Comparison of ENCODE assay signal across 34 cellular contexts in genomic region chrX:109925656-109926055, GRCh38.
"Had no signal": no experiment of that assay in that cellular context is flagged by ENCODE, and none has a peak within 500 bp of the region (broad histone marks: within the 10 kb centered on the region; RNA-seq: fewer than 3 reads in every experiment).

No MANE protein-coding gene starts in this region.

- H3K27ac ChIP-seq: ascending aorta, breast epithelium, cardiac muscle cell, colonic mucosa, dorsolateral prefrontal cortex, VCaP had no signal

- H3K27me3 ChIP-seq: ascending aorta, cardiac muscle cell, colonic mucosa had no signal

- H3K4me1 Mint-ChIP-seq: activated B cell treated with CpG ODN at 0.5 μM for 24 hours; activated CD4-positive, alpha-beta T cell treated with anti-CD3 and anti-CD28 coated beads for 36 hours; activated naive CD8-positive, alpha-beta T cell treated with anti-CD3 and anti-CD28 coated beads, Interleukin-2, amount 10 ng/mL, durations not matched to agents 7 days and 5 days; T-helper 17 cell had no signal

- ATAC-seq: activated CD4-positive, alpha-beta T cell treated with anti-CD3 and anti-CD28 coated beads for 36 hours; activated CD8-positive, alpha-beta memory T cell treated with anti-CD3 and anti-CD28 coated beads, Interleukin-2, amount 10 ng/mL, durations not matched to agents 7 days and 5 days; activated CD8-positive, alpha-beta T cell treated with anti-CD3 and anti-CD28 coated beads, Interleukin-2, amount 10 ng/mL, durations not matched to agents 7 days and 5 days; activated naive CD4-positive, alpha-beta T cell treated with anti-CD3 and anti-CD28 coated beads, Interleukin-2, amount 50 U/mL, for 72 hours; activated T-cell treated with anti-CD3 and anti-CD28 coated beads, Interleukin-2, amount 50 U/mL, for 72 hours; esophagus mucosa; T-helper 17 cell had no signal

- H3K4me1 ChIP-seq: ascending aorta, breast epithelium, colonic mucosa had no signal

- DNase-seq: activated B cell treated with CpG ODN at 0.5 μM for 24 hours; activated CD4-positive, alpha-beta memory T cell treated with anti-CD3 and anti-CD28 coated beads for 36 hours; activated CD4-positive, alpha-beta T cell treated with anti-CD3 and anti-CD28 coated beads for 36 hours; activated CD4-positive, alpha-beta T cell treated with anti-CD3 and anti-CD28 coated beads, Interleukin-2, amount 10 ng/mL, durations not matched to agents 24 days and 14 days; activated CD4-positive, CD25-positive, alpha-beta regulatory T cell treated with anti-CD3 and anti-CD28 coated beads, Interleukin-2, amount 50 U/mL, for 72 hours; activated CD8-positive, alpha-beta memory T cell treated with anti-CD3 and anti-CD28 coated beads, Interleukin-2, amount 10 ng/mL, durations not matched to agents 7 days and 5 days; activated CD8-positive, alpha-beta memory T cell treated with anti-CD3 and anti-CD28 coated beads, Interleukin-2, amount 50 U/mL, for 4 hours; activated CD8-positive, alpha-beta T cell treated with anti-CD3 and anti-CD28 coated beads, Interleukin-2, amount 10 ng/mL, durations not matched to agents 7 days and 5 days; activated gamma-delta T cell; activated naive CD4-positive, alpha-beta T cell; activated naive CD4-positive, alpha-beta T cell treated with anti-CD3 and anti-CD28 coated beads, Interleukin-2, amount 10 ng/mL, durations not matched to agents 7 days and 5 days; activated naive CD8-positive, alpha-beta T cell treated with anti-CD3 and anti-CD28 coated beads, Interleukin-2, amount 10 ng/mL, durations not matched to agents 7 days and 5 days; activated T-cell treated with anti-CD3 and anti-CD28 coated beads, Interleukin-2, amount 50 U/mL, for 1 hour; activated T-cell treated with anti-CD3 and anti-CD28 coated beads, Interleukin-2, amount 50 U/mL, for 72 hours; central memory CD4-positive, alpha-beta T cell; cerebellar nuclear complex; colonic mucosa; dorsolateral prefrontal cortex; effector memory CD4-positive, alpha-beta T cell; endodermal cell; foreskin fibroblast; glutamatergic neuron; heart left ventricle; T-helper 17 cell; T1000 had no signal

- H3K36me3 Mint-ChIP-seq: activated CD4-positive, alpha-beta memory T cell treated with anti-CD3 and anti-CD28 coated beads for 36 hours; activated CD8-positive, alpha-beta memory T cell treated with anti-CD3 and anti-CD28 coated beads, Interleukin-2, amount 10 ng/mL, durations not matched to agents 7 days and 5 days; activated naive CD4-positive, alpha-beta T cell treated with anti-CD3 and anti-CD28 coated beads, Interleukin-2, amount 10 ng/mL, durations not matched to agents 7 days and 5 days; activated naive CD4-positive, alpha-beta T cell treated with anti-CD3 and anti-CD28 coated beads, Interleukin-2, amount 50 U/mL, for 72 hours; activated naive CD8-positive, alpha-beta T cell treated with anti-CD3 and anti-CD28 coated beads, Interleukin-2, amount 10 ng/mL, durations not matched to agents 7 days and 5 days; brain had no signal

- H3K27me3 Mint-ChIP-seq: activated B cell treated with CpG ODN at 0.5 μM for 24 hours; activated CD4-positive, alpha-beta memory T cell treated with anti-CD3 and anti-CD28 coated beads for 36 hours; activated CD4-positive, alpha-beta T cell treated with anti-CD3 and anti-CD28 coated beads for 36 hours; activated CD4-positive, alpha-beta T cell treated with anti-CD3 and anti-CD28 coated beads, Interleukin-2, amount 10 ng/mL, durations not matched to agents 24 days and 14 days; activated CD8-positive, alpha-beta memory T cell treated with anti-CD3 and anti-CD28 coated beads, Interleukin-2, amount 10 ng/mL, durations not matched to agents 7 days and 5 days; activated naive CD4-positive, alpha-beta T cell treated with anti-CD3 and anti-CD28 coated beads, Interleukin-2, amount 10 ng/mL, durations not matched to agents 7 days and 5 days; brain; dendritic cell treated with granulocyte-macrophage colony-stimulating factor and Interleukin-4, amounts not matched to agents 40 ng/mL and 50 ng/mL, for 4 days; T-helper 17 cell had no signal

- H3K27ac Mint-ChIP-seq: activated B cell treated with CpG ODN at 0.5 μM for 24 hours; activated CD4-positive, alpha-beta memory T cell treated with anti-CD3 and anti-CD28 coated beads for 36 hours; activated CD4-positive, alpha-beta T cell treated with anti-CD3 and anti-CD28 coated beads for 36 hours; activated CD4-positive, alpha-beta T cell treated with anti-CD3 and anti-CD28 coated beads, Interleukin-2, amount 10 ng/mL, durations not matched to agents 24 days and 14 days; activated CD8-positive, alpha-beta memory T cell treated with anti-CD3 and anti-CD28 coated beads, Interleukin-2, amount 10 ng/mL, durations not matched to agents 7 days and 5 days; activated CD8-positive, alpha-beta T cell treated with anti-CD3 and anti-CD28 coated beads, Interleukin-2, amount 10 ng/mL, durations not matched to agents 7 days and 5 days; activated naive CD4-positive, alpha-beta T cell treated with anti-CD3 and anti-CD28 coated beads, Interleukin-2, amount 10 ng/mL, durations not matched to agents 7 days and 5 days; activated naive CD4-positive, alpha-beta T cell treated with anti-CD3 and anti-CD28 coated beads, Interleukin-2, amount 50 U/mL, for 72 hours; activated naive CD8-positive, alpha-beta T cell treated with anti-CD3 and anti-CD28 coated beads, Interleukin-2, amount 10 ng/mL, durations not matched to agents 7 days and 5 days; activated T-cell treated with anti-CD3 and anti-CD28 coated beads, Interleukin-2, amount 50 U/mL, for 72 hours; dendritic cell treated with granulocyte-macrophage colony-stimulating factor and Interleukin-4, amounts not matched to agents 40 ng/mL and 50 ng/mL, for 4 days; endodermal cell; T-helper 17 cell; T-helper 2 cell treated with Interferon-gamma antibody and Interleukin-4, amounts not matched to agents 5 μg/mL and 100 μg/mL, for 36 hours had no signal

- H3K36me3 ChIP-seq: ascending aorta, breast epithelium, cardiac muscle cell, colonic mucosa, heart left ventricle had no signal

- H3K4me3 Mint-ChIP-seq: activated B cell treated with CpG ODN at 0.5 μM for 24 hours; activated CD4-positive, alpha-beta memory T cell treated with anti-CD3 and anti-CD28 coated beads for 36 hours; activated CD4-positive, alpha-beta T cell treated with anti-CD3 and anti-CD28 coated beads for 36 hours; activated CD4-positive, alpha-beta T cell treated with anti-CD3 and anti-CD28 coated beads, Interleukin-2, amount 10 ng/mL, durations not matched to agents 24 days and 14 days; activated CD8-positive, alpha-beta memory T cell treated with anti-CD3 and anti-CD28 coated beads, Interleukin-2, amount 10 ng/mL, durations not matched to agents 7 days and 5 days; activated CD8-positive, alpha-beta T cell treated with anti-CD3 and anti-CD28 coated beads, Interleukin-2, amount 10 ng/mL, durations not matched to agents 7 days and 5 days; activated naive CD4-positive, alpha-beta T cell treated with anti-CD3 and anti-CD28 coated beads, Interleukin-2, amount 10 ng/mL, durations not matched to agents 7 days and 5 days; activated naive CD8-positive, alpha-beta T cell treated with anti-CD3 and anti-CD28 coated beads, Interleukin-2, amount 10 ng/mL, durations not matched to agents 7 days and 5 days; activated T-cell treated with anti-CD3 and anti-CD28 coated beads, Interleukin-2, amount 50 U/mL, for 72 hours; brain; dendritic cell treated with granulocyte-macrophage colony-stimulating factor and Interleukin-4, amounts not matched to agents 40 ng/mL and 50 ng/mL, for 4 days; endodermal cell; T-helper 17 cell; T-helper 2 cell treated with Interferon-gamma antibody and Interleukin-4, amounts not matched to agents 5 μg/mL and 100 μg/mL, for 36 hours had no signal

- H3K9me3 Mint-ChIP-seq: activated B cell treated with CpG ODN at 0.5 μM for 24 hours; activated CD4-positive, alpha-beta memory T cell treated with anti-CD3 and anti-CD28 coated beads for 36 hours; activated CD4-positive, alpha-beta T cell treated with anti-CD3 and anti-CD28 coated beads, Interleukin-2, amount 10 ng/mL, durations not matched to agents 24 days and 14 days; activated naive CD4-positive, alpha-beta T cell treated with anti-CD3 and anti-CD28 coated beads, Interleukin-2, amount 10 ng/mL, durations not matched to agents 7 days and 5 days; activated naive CD4-positive, alpha-beta T cell treated with anti-CD3 and anti-CD28 coated beads, Interleukin-2, amount 50 U/mL, for 72 hours; activated naive CD8-positive, alpha-beta T cell treated with anti-CD3 and anti-CD28 coated beads, Interleukin-2, amount 10 ng/mL, durations not matched to agents 7 days and 5 days; dendritic cell treated with granulocyte-macrophage colony-stimulating factor and Interleukin-4, amounts not matched to agents 40 ng/mL and 50 ng/mL, for 4 days; T-helper 2 cell treated with Interferon-gamma antibody and Interleukin-4, amounts not matched to agents 5 μg/mL and 100 μg/mL, for 36 hours had no signal

- H3K9me3 ChIP-seq: ascending aorta, breast epithelium, colonic mucosa, heart left ventricle had no signal

- H3K4me3 ChIP-seq: ascending aorta, breast epithelium, cardiac muscle cell, colonic mucosa, dorsolateral prefrontal cortex, heart left ventricle had no signal
